14 cellular contexts compared by ENCODE assay signal in the genomic region with DNA sequence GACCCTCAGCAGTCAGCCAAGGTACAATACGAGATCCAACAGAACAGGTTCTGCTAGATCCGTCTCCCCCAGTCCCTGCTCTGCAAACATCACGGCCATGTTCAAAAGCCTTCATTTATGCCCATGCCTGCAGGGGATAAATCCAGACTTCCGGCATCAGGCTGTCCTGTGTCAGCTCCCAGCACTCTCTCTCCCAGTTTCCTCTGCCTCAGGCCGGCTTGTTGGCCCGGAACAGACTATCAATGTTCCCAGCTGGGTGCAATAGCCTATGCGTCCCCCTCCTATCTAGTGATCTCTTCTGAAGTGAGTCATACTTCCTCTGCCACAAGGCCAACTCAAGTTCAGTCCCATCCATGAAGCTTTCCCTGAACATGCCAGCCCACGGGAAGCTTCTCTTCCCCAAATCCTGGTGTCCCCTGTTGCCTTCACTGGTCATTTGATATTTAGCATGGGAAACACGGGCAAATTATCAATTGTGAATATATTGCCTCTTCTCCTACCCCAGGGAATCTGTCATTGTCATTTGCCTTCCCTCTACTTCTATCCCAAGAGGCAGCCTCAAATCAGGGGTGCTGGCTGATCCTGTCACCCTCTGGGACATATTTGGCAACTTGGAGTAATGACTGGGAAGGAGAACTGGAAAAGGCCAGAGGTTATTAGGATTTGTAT. TPM values are rescaled to one million over a fixed set of nuclear protein-coding genes. Genes with fewer than 3 reads are reported as not detected.
DNase-seq lines count a peak whose midpoint lies in the region; ATAC-seq and TF ChIP-seq lines count a peak whose summit lies in the region.
"Had no signal": no experiment of that assay in that cellular context is flagged by ENCODE, and none has a peak within 500 bp of the region (broad histone marks: within the 10 kb centered on the region; RNA-seq: fewer than 3 reads in every experiment).

No MANE protein-coding gene starts in this region.

- no peak for ATAC-seq in HG02885 (IDR thresholded peaks at IDR 0.05; ENCODE audit: poor library complexity, unreplicated experiment)
- ATAC-seq: GM12878 had no signal

- no peaks in the 10 kb centered on the region for H3K36me3 Mint-ChIP-seq in HFFc6 (ENCODE audit: low read depth)

- H3K27me3 Mint-ChIP-seq in HFFc6 (ENCODE audit: insufficient read depth), result peaks cover 13% of the 10 kb centered on the region

- DNase-seq in HFFc6 (peak; percentile 15), kidney tubule cell (ENCODE audit: low spot score) (peak; percentile 67), SKM-1 treated with dmso at 0.1 percent for 144 hours (lab: John Stamatoyannopoulos, UW; ENCODE audit: unreplicated experiment) (no peak), NCI-H2227 treated with DMSO at 0.1 percent for 48 hours (lab: John Stamatoyannopoulos, UW) (no peak), NCI-H187 (lab: John Stamatoyannopoulos, UW) (no peak)
- DNase-seq: C1 segment of cervical spinal cord; central memory CD4-positive, alpha-beta T cell; NCI-H2081 had no signal

- peaks cover 9% of the 10 kb centered on the region for H3K4me1 Mint-ChIP-seq in HFFc6 (ENCODE audit: low read depth)

- no peak overlapping the region for H3K4me3 Mint-ChIP-seq in HFFc6

- no peaks in the 10 kb centered on the region; the same call in 1 of the 2 replicates for H3K9me3 Mint-ChIP-seq in HFFc6
- H3K9me3 Mint-ChIP-seq: activated T-helper 2 cell treated with anti-CD3 and anti-CD28 coated beads, Interferon-gamma antibody, Interleukin-2, Interleukin-4, amounts not matched to agents 10 μg/mL and 5 μg/mL and 100 μg/mL, durations not matched to agents 14 hours and 24 hours and 36 hours had no signal

- TF ChIP-seq CTCF in C4-2B (conservative IDR thresholded peaks at IDR 0.05), result no peak
- no peak for TF ChIP-seq CTCF in HFFc6 (IDR thresholded peaks at IDR 0.05)
- no peak for TF ChIP-seq CTCF in VCaP (conservative IDR thresholded peaks at IDR 0.05)

- H3K27ac ChIP-seq in C4-2B (peak overlapping the region; percentile 75), VCaP (peak overlapping the region; percentile 80)
- H3K27ac ChIP-seq: parathyroid adenoma had no signal

- no peak overlapping the region for H3K27ac Mint-ChIP-seq in HFFc6
- H3K27ac Mint-ChIP-seq: activated T-helper 2 cell treated with anti-CD3 and anti-CD28 coated beads, Interferon-gamma antibody, Interleukin-2, Interleukin-4, amounts not matched to agents 10 μg/mL and 5 μg/mL and 100 μg/mL, durations not matched to agents 14 hours and 24 hours and 36 hours had no signal

RNA-seq across cellular contexts. Expression of a gene that starts 51.1 kb away (rescaled TPM):
- total RNA-seq in HFFc6 (2021; fragmentation: NEBNext Ultra II Directional; extraction: Animal tissue kit (Norgen Biotek cat#: 25700)), result not detected
- total RNA-seq: activated T-helper 2 cell treated with anti-CD3 and anti-CD28 coated beads, Interferon-gamma antibody, Interleukin-2, Interleukin-4, amounts not matched to agents 10 μg/mL and 5 μg/mL and 100 μg/mL, durations not matched to agents 14 hours and 24 hours and 36 hours had no signal

Comparison
In these comparisons a context has a peak if more than half of its experiments do, and no peak if none do; other contexts are left out.
1. DNase-seq: peak in HFFc6 (single experiment) and kidney tubule cell (single experiment); none in SKM-1 treated with dmso at 0.1 percent for 144 hours (single experiment), NCI-H2227 treated with DMSO at 0.1 percent for 48 hours (single experiment) and NCI-H187 (0 of 2).